9 cellular contexts compared by ENCODE assay signal in the genomic region with DNA sequence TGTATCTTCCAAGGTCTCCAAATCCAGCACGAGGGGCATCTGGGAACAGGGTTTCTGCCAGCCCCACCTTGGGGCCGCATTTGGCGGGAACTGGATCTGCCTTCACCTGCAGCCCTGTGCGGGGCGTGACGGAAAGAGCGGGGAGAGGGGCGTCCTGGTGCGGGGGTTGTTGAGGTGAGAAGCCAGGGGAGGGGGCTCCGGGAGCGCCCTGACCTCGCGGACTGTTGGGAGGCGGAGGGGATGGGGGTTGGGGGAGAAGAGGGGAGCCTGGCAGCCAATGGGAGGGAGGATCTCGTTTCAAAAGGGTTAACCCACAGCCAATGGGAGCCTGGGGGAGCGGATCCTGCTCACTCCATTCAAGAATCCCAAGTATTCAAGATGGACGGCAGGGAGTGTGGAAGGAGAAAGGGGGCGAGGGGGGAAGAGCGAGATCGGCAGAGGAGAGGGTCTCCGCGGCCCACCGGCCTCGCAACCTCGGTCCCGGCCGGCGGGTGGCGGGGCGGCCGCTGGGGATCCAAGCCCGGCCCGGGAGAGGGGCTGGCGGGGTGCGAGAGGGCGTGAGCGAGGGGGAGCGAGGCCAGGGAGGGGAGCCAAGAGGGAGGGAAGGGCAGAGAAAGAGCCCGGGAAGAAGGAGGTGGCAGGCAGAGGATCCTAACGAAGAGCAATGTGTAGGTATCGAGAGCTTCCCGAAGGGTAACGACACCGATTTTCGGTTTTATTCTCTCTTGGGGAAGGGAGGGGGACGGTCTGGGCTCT. TPM values are rescaled to one million over a fixed set of nuclear protein-coding genes. Genes with fewer than 3 reads are reported as not detected.
A peak's percentile ranks its signal among the peaks of the same experiment; 100 is the strongest.
DNase-seq lines count a peak whose midpoint lies in the region; FAIRE-seq and TF ChIP-seq lines count a peak whose summit lies in the region.
"Had no signal": no experiment of that assay in that cellular context is flagged by ENCODE, and none has a peak within 500 bp of the region (broad histone marks: within the 10 kb centered on the region; RNA-seq: fewer than 3 reads in every experiment).

No MANE protein-coding gene starts in this region.

- H3K4me3 ChIP-seq in esophagus squamous epithelium (peak overlapping the region; percentile 50 to 90 (median 63)), mononuclear cell (ENCODE audit: low read length) (peak overlapping the region; percentile 41), transverse colon (peak overlapping the region; percentile 51 to 74 (median 58))

- H3K4me1 ChIP-seq in esophagus squamous epithelium (peaks cover 12 to 42% (median 20%) of the 10 kb centered on the region in 3 donors), mononuclear cell (ENCODE audit: insufficient read depth, low read length) (peaks cover 24% of the 10 kb centered on the region), transverse colon (peaks cover 0 to 35% (median 21%) of the 10 kb centered on the region in 4 donors)

- TF ChIP-seq EP300 in transverse colon (IDR thresholded peaks at IDR 0.05; ENCODE audit: low read depth): no peak

- no peak for TF ChIP-seq POLR2A in esophagus squamous epithelium (IDR thresholded peaks at IDR 0.05)
- TF ChIP-seq POLR2A in transverse colon (IDR thresholded peaks at IDR 0.05): peak; percentile 12

- H3K27ac ChIP-seq in esophagus squamous epithelium: peak overlapping the region; percentile 68 to 90 (median 82)
- peak overlapping the region; percentile 71 to 86 (median 80) for H3K27ac ChIP-seq in transverse colon
- H3K27ac ChIP-seq: C4-2B had no signal

- H3K27me3 ChIP-seq in esophagus squamous epithelium (peaks cover 0 to 5% (median 0%) of the 10 kb centered on the region in 4 donors), mononuclear cell (ENCODE audit: insufficient read depth, low read length) (peaks cover 17% of the 10 kb centered on the region), transverse colon (peaks cover 41% of the 10 kb centered on the region)

- DNase-seq in NCI-H2107 treated with DMSO at 0.1 percent for 48 hours (lab: John Stamatoyannopoulos, UW; ENCODE audit: unreplicated experiment) (peak; percentile 39), NCI-H2107 (lab: John Stamatoyannopoulos, UW) (no peak), LHCN-M2 (ENCODE audit: low read depth) (peak; percentile 85), esophagus squamous epithelium (lab: John Stamatoyannopoulos, UW) (no peak), transverse colon (peak; percentile 44), activated gamma-delta T cell treated with Interleukin-2 at 50 U/mL for 16 hours (no peak)

- in situ Hi-C loops in transverse colon (cut with MboI; ENCODE audit: low pct_ligation_motif_present in 1 of 4, low pct_unique_long_range_greater_than_20kb in 1 of 4, low sequenced_read_pairs in 3 of 4): loop anchor here in 3 of 4 donors (10.0 to 25.0 kb wide), 3 partner anchors 63 to 301 kb away; partner anchors contain the start of genes P2RX3 (in 2 of the 3), RTN4RL2 (in 2 of the 3) and SSRP1 (in 2 of the 3)

- H3K36me3 ChIP-seq in esophagus squamous epithelium: no peaks in the 10 kb centered on the region
- H3K36me3 ChIP-seq in transverse colon: no peaks in the 10 kb centered on the region

- H3K9me3 ChIP-seq in esophagus squamous epithelium (no peaks in the 10 kb centered on the region), mononuclear cell (ENCODE audit: low read depth, low read length) (no peaks in the 10 kb centered on the region), transverse colon (no peaks in the 10 kb centered on the region)

- TF ChIP-seq CTCF in esophagus squamous epithelium (IDR thresholded peaks at IDR 0.05) (no peak), transverse colon (IDR thresholded peaks at IDR 0.05) (no peak)

- FAIRE-seq in TTC549 (lab: Jason Lieb, UNC): peak; percentile 60

- 1% methylated on average over 16 to 24 of the region's 46 CpGs for WGBS in esophagus squamous epithelium, 2 donors
- 0 to 13% methylated on average over 18 to 46 of the region's 46 CpGs for WGBS in transverse colon (ENCODE audit: low coverage in 1 of 2), 2 donors

- intact Hi-C loops in esophagus squamous epithelium (cut with DNase I): loop anchor here (10.0 kb wide), 1 partner anchor 293 kb away; no protein-coding TSS in a partner anchor
- intact Hi-C loops in transverse colon (cut with DNase I; ENCODE audit: low total_unique reads): no loop called here

RNA-seq across cellular contexts. Expression of gene YPEL4, which starts 11.5 kb away (rescaled TPM):
- total RNA-seq in LHCN-M2 (2014; rRNA removed) (0.32 and 0.46 TPM in 2 replicates), esophagus squamous epithelium (under 1 TPM in 2 of 4 donors, not detected in 2; 0.56 to 0.95 TPM), mononuclear cell (1.3 TPM), transverse colon (under 1 TPM in 2 of 4 donors, not detected in 2; 0.68 to 0.95 TPM)
- 0.35 TPM for polyA plus RNA-seq in LHCN-M2 (2012)

RNA-seq across cellular contexts. Expression of gene CLP1, which starts 19.4 kb away (rescaled TPM):
- total RNA-seq in LHCN-M2 (2014; rRNA removed): 25.3 TPM in 2 replicates
- 11.6 TPM for polyA plus RNA-seq in LHCN-M2 (2012)
- total RNA-seq in esophagus squamous epithelium: 10 to 100 TPM in 3 of 4 donors, 1 to 10 TPM in 1; 9.5 to 26.6 (median 14.7) TPM
- total RNA-seq in mononuclear cell: 53.4 TPM
- 10 to 100 TPM in 2 of 4 donors, 1 to 10 TPM in 1, not detected in 1; 10.0 to 24.7 (median 11.6) TPM for total RNA-seq in transverse colon

RNA-seq across cellular contexts. Expression of gene ZDHHC5, which starts 29.7 kb away (rescaled TPM):
- total RNA-seq in LHCN-M2 (2014; rRNA removed) (50.3 and 55.1 TPM in 2 replicates), esophagus squamous epithelium (10 to 100 TPM; 61.4 to 98.4 (median 76.7) TPM), mononuclear cell (48.9 TPM), transverse colon (10 to 100 TPM; 38.4 to 63.2 (median 57.6) TPM)
- polyA plus RNA-seq in LHCN-M2 (2012): 42.7 TPM

RNA-seq across cellular contexts. Expression of gene SERPING1, which starts 40.7 kb away (rescaled TPM):
- total RNA-seq in LHCN-M2 (2014; rRNA removed) (5.2 and 5.4 TPM in 2 replicates), esophagus squamous epithelium (100 to 1,000 TPM in 2 of 4 donors, 10 to 100 TPM in 1, 1 to 10 TPM in 1; 9.6 to 376 (median 78.4) TPM), mononuclear cell (2.4 TPM), transverse colon (100 to 1,000 TPM in 2 of 4 donors, 10 to 100 TPM in 2; 65.7 to 143 (median 102) TPM)
- polyA plus RNA-seq in LHCN-M2 (2012): 2.1 TPM

Comparison
In these comparisons a context has a peak if more than half of its experiments do, and no peak if none do; other contexts are left out.
1. DNase-seq: peak in NCI-H2107 treated with DMSO at 0.1 percent for 48 hours (single experiment), LHCN-M2 (single experiment) and transverse colon (single experiment); none in NCI-H2107 (single experiment), esophagus squamous epithelium (single experiment) and activated gamma-delta T cell treated with Interleukin-2 at 50 U/mL for 16 hours (single experiment).
2. Peak in every context shown above with its lines, with median percentiles within 50 percentile points of each other: H3K4me3 ChIP-seq.